ENCODE assay signal across 8 cellular contexts in genomic region chr6:156719720-156720563, GRCh38. TPM values are rescaled to one million over a fixed set of nuclear protein-coding genes. Genes with fewer than 3 reads are reported as not detected.
A peak's percentile ranks its signal among the peaks of the same experiment; 100 is the strongest.
DNase-seq lines count a peak whose midpoint lies in the region; ATAC-seq and TF ChIP-seq lines count a peak whose summit lies in the region.

No MANE protein-coding gene starts in this region.

- peak overlapping the region; percentile 91 for H3K27ac ChIP-seq in OCI-LY1 (ENCODE audit: low read depth, low read length, poor library complexity, severe bottlenecking)
- H3K27ac ChIP-seq in subcutaneous abdominal adipose tissue (ENCODE audit: low read depth, low read length): peak overlapping the region; percentile 100

- peak; percentile 88 for DNase-seq in activated effector memory CD4-positive, alpha-beta T cell treated with anti-CD3 and anti-CD28 coated beads, Interleukin-2, amount 50 U/mL, for 16 hours
- DNase-seq in fibroblast of villous mesenchyme (ENCODE audit: low read depth) (peak; percentile 97), nucleus accumbens (lab: John Stamatoyannopoulos, UW) (peak in 51 of 56 donors; percentile 4 to 81 (median 51)), NCI-H1105 (lab: John Stamatoyannopoulos, UW) (no peak)

- peak; percentile 57 for ATAC-seq in GM18858 (IDR thresholded peaks at IDR 0.05; ENCODE audit: unreplicated experiment)
- peak; percentile 78 for ATAC-seq in HG02981 (IDR thresholded peaks at IDR 0.05; ENCODE audit: unreplicated experiment)

- H3K9ac ChIP-seq in OCI-LY1 (ENCODE audit: low read length) (peak overlapping the region; percentile 63), subcutaneous abdominal adipose tissue (ENCODE audit: low read length in 5 of 5) (peak overlapping the region; percentile 79 to 95 (median 80))

- no peaks in the 10 kb centered on the region for H3K79me2 ChIP-seq in OCI-LY1 (ENCODE audit: insufficient read depth, low read length)

- peaks cover 9% of the 10 kb centered on the region; the same call in 1 of the 2 replicates for H3F3A ChIP-seq in OCI-LY1 (ENCODE audit: insufficient read depth, low read length)

- H3K9me3 ChIP-seq in OCI-LY1 (ENCODE audit: low read length) (no peaks in the 10 kb centered on the region), subcutaneous abdominal adipose tissue (ENCODE audit: control insufficient read depth in 5 of 5, low read length in 5 of 5) (no peaks in the 10 kb centered on the region)

- H3K9me2 ChIP-seq in OCI-LY1 (ENCODE audit: low read depth, low read length): no peaks in the 10 kb centered on the region

- no peak for TF ChIP-seq CTCF in OCI-LY1 (IDR thresholded peaks at IDR 0.05; ENCODE audit: low read length)
- no peak for TF ChIP-seq CTCF in fibroblast of villous mesenchyme (IDR thresholded peaks at IDR 0.05; ENCODE audit: insufficient read depth, low read depth, low read length)

- no peaks in the 10 kb centered on the region for H4K20me1 ChIP-seq in OCI-LY1 (ENCODE audit: insufficient read depth, low read length)

- H3K36me3 ChIP-seq in OCI-LY1 (ENCODE audit: insufficient read depth, low read length) (no peaks in the 10 kb centered on the region), subcutaneous abdominal adipose tissue (ENCODE audit: control insufficient read depth in 5 of 5, insufficient read depth in 5 of 5, low read length in 5 of 5) (no peaks in the 10 kb centered on the region)

- H3K4me3 ChIP-seq in OCI-LY1 (ENCODE audit: low read depth, low read length, poor library complexity, severe bottlenecking) (peak overlapping the region; percentile 53), fibroblast of villous mesenchyme (ENCODE audit: low read depth, low read length) (peak overlapping the region; percentile 50), subcutaneous abdominal adipose tissue (ENCODE audit: low read depth in 1 of 5, low read length in 5 of 5) (peak overlapping the region; percentile 50 to 70 (median 62))

- H3K27me3 ChIP-seq in OCI-LY1 (ENCODE audit: insufficient read depth, low read length) (no peaks in the 10 kb centered on the region), subcutaneous abdominal adipose tissue (ENCODE audit: control insufficient read depth in 5 of 5, insufficient read depth in 4 of 5, low read length in 5 of 5) (peaks cover 0 to 3% (median 0%) of the 10 kb centered on the region in 5 donors)

- peak overlapping the region; percentile 71 for H2AFZ ChIP-seq in OCI-LY1 (ENCODE audit: low read length)

- H3K4me1 ChIP-seq in OCI-LY1 (ENCODE audit: insufficient read depth, low read length, severe bottlenecking) (peaks cover 36% of the 10 kb centered on the region), subcutaneous abdominal adipose tissue (ENCODE audit: control insufficient read depth in 5 of 5, insufficient read depth in 5 of 5, low read length in 5 of 5) (peaks cover 18 to 30% (median 29%) of the 10 kb centered on the region in 5 donors)

- H3K4me2 ChIP-seq in OCI-LY1 (ENCODE audit: low read length): peak overlapping the region; percentile 90

RNA-seq across cellular contexts. Expression of gene ARID1B, which starts 57.2 kb away (rescaled TPM):
- 38.7 and 41.0 TPM in 2 replicates for total RNA-seq in fibroblast of villous mesenchyme
